In the genomic region with DNA sequence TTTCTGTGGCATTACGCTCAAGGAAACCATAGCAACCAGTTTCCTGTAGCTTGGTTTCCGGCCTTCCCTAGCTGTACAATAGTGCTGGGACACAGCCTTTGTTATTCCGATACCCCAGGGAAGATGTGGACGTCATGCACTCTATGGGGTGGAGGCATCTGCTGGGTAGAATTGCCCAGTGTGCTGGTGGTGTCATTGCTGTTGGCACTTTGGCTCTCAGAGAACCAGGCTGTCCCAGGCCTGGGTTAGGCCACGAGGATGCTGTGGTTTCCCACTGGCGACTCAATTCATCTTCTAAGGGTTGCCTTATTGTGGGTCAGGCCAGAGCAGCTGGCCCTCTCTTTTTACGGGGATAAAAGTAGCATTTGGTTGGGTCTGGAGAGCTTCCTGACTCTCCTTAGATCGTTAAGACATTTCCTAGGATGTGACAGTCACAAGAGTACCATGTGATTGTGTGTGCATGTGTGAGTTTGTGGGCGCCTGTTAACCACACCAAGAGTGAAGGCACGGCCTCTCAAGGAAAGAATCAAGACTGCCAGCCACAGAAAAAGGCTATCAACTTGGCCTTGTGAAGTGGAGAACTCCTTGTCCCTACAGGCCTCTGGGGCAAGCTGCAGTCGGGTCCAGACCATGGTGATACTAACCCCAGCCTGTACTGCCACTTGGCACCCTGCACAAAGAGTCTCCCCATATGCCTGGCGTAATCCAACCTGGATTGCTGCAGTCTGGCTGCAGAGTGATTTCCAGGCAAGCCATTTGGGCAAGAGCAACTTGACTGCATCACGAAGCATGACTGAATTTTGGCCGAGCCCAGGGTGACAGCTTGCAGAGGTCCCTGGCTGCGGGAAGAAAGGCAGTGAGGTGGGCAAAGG, we compare ENCODE assay signal across 11 cellular contexts. TPM values are rescaled to one million over a fixed set of nuclear protein-coding genes. Genes with fewer than 3 reads are reported as not detected.
DNase-seq lines count a peak whose midpoint lies in the region; ATAC-seq and TF ChIP-seq lines count a peak whose summit lies in the region.
"Had no signal": no experiment of that assay in that cellular context is flagged by ENCODE, and none has a peak within 500 bp of the region (broad histone marks: within the 10 kb centered on the region; RNA-seq: fewer than 3 reads in every experiment).

No MANE protein-coding gene starts in this region.

- H3K27ac Mint-ChIP-seq in osteocyte (ENCODE audit: unreplicated experiment), result peak overlapping the region; percentile 35

- H3K9me3 Mint-ChIP-seq in osteocyte (ENCODE audit: unreplicated experiment), result no peaks in the 10 kb centered on the region

- no peak for TF ChIP-seq CTCF in osteocyte (IDR thresholded peaks at IDR 0.05)

- DNase-seq in DMS153 (lab: John Stamatoyannopoulos, UW) (peak; percentile 12), NCI-H446 (lab: John Stamatoyannopoulos, UW) (peak; percentile 93 to 97), glomerular endothelial cell (ENCODE audit: extremely low read depth, low read depth, low spot score) (peak; percentile 93), osteocyte (ENCODE audit: extremely low spot score, unreplicated experiment) (no peak), amniotic stem cell (lab: John Stamatoyannopoulos, UW) (no peak), NCI-H1048 (lab: John Stamatoyannopoulos, UW) (no peak), COLO829 (ENCODE audit: low spot score) (no peak)
- DNase-seq: KG1; stimulated activated CD4-positive, alpha-beta T cell treated with anti-CD3 and anti-CD28 coated beads, Interleukin-12 subunit alpha, Interleukin-12 subunit beta, amount 100 ng/mL, for 4 hours; stimulated activated naive CD8-positive, alpha-beta T cell treated with anti-CD3 and anti-CD28 coated beads, Interleukin-15, Interleukin-2, amounts not matched to agents 100 U/mL and 50 U/mL, for 24 hours had no signal

- ATAC-seq in GM18502 (IDR thresholded peaks at IDR 0.05; ENCODE audit: poor library complexity, unreplicated experiment), result no peak
- ATAC-seq: stimulated activated naive CD8-positive, alpha-beta T cell treated with anti-CD3 and anti-CD28 coated beads, Interleukin-15, Interleukin-2, amounts not matched to agents 100 U/mL and 50 U/mL, for 24 hours had no signal

- no peaks in the 10 kb centered on the region for H3K36me3 Mint-ChIP-seq in osteocyte (ENCODE audit: unreplicated experiment)

- no peak overlapping the region for H3K4me3 Mint-ChIP-seq in osteocyte (ENCODE audit: unreplicated experiment)

- no peaks in the 10 kb centered on the region for H3K27me3 Mint-ChIP-seq in osteocyte (ENCODE audit: unreplicated experiment)

- peaks cover 46% of the 10 kb centered on the region for H3K4me1 Mint-ChIP-seq in osteocyte (ENCODE audit: unreplicated experiment)

RNA-seq across cellular contexts. Expression of gene NAV2, which starts 35.9 kb away (rescaled TPM):
- total RNA-seq in glomerular endothelial cell, result 40.6 and 42.0 TPM in 2 replicates
- 30.4 and 31.4 TPM in 2 replicates for total RNA-seq in osteocyte

Comparison
In these comparisons a context has a peak if more than half of its experiments do, and no peak if none do; other contexts are left out.
1. DNase-seq: peak in DMS153 (single experiment), NCI-H446 (2 of 2) and glomerular endothelial cell (single experiment); none in osteocyte (single experiment), amniotic stem cell (single experiment), NCI-H1048 (single experiment) and COLO829 (single experiment).